In genomic region chr12:1063852-1064251, GRCh38 we compare ENCODE assay signal across 31 cellular contexts.
"Had no signal": no experiment of that assay in that cellular context is flagged by ENCODE, and none has a peak within 500 bp of the region (broad histone marks: within the 10 kb centered on the region; RNA-seq: fewer than 3 reads in every experiment).

No MANE protein-coding gene starts in this region.

- H3K9me3 ChIP-seq: ovary, testis had no signal

- H3K4me3 ChIP-seq: neural progenitor cell, ovary, psoas muscle, skin epidermis, smooth muscle cell, spleen, suprapubic skin, testis, tibial artery, transverse colon, upper lobe of right lung, uterus had no signal

- H2AFZ ChIP-seq: neural progenitor cell, parathyroid adenoma had no signal

- H3K4me1 ChIP-seq: neural progenitor cell, parathyroid adenoma, spleen, suprapubic skin, testis, transverse colon, upper lobe of right lung, uterus had no signal

- H3K27ac Mint-ChIP-seq: natural killer cell; nephron; neural progenitor cell; progenitor cell of endocrine pancreas; stimulated activated memory B cell treated with anti-CD40 and anti-IgM and Interleukin-4, amounts not matched to agents 10 μg/mL and 1 μg/mL and 100 μg/mL, for 72 hours; stimulated activated naive CD8-positive, alpha-beta T cell treated with anti-CD3 and anti-CD28 coated beads, Interleukin-15, amount 100 ng/mL, for 72 hours; type B pancreatic cell had no signal

- H3K27ac ChIP-seq: neural progenitor cell, ovary, parathyroid adenoma, psoas muscle, skin epidermis, spleen, suprapubic skin, testis, tibial artery, transverse colon, upper lobe of right lung, uterus had no signal

- DNase-seq: natural killer cell; occipital lobe; ovary; posterior cingulate gyrus; psoas muscle; right cardiac atrium; spleen; stimulated activated CD4-positive, alpha-beta T cell treated with anti-CD3 and anti-CD28 coated beads, Interleukin-12 subunit alpha, Interleukin-12 subunit beta, amount 100 ng/mL, for 4 hours; stimulated activated CD4-positive, alpha-beta T cell treated with anti-CD3 and anti-CD28 coated beads, Interleukin-1b, Interleukin-23, amount 100 ng/mL, for 48 hours; stimulated activated CD4-positive, alpha-beta T cell treated with anti-CD3 and anti-CD28 coated beads, Interleukin-4, amount 100 ng/mL, for 1 hour; stimulated activated CD4-positive, alpha-beta T cell treated with anti-CD3 and anti-CD28 coated beads, Interleukin-4, amount 100 ng/mL, for 4 hours; stimulated activated CD8-positive, alpha-beta memory T cell treated with anti-CD3 and anti-CD28 coated beads, Interleukin-4, amount 100 ng/mL, for 48 hours; stimulated activated naive CD4-positive, alpha-beta T cell; stimulated activated naive CD8-positive, alpha-beta T cell treated with anti-CD3 and anti-CD28 coated beads, Interleukin-15, amount 100 ng/mL, for 72 hours; stimulated activated naive CD8-positive, alpha-beta T cell treated with anti-CD3 and anti-CD28 coated beads, Interleukin-15, Interleukin-2, amounts not matched to agents 100 U/mL and 50 U/mL, for 24 hours; substantia nigra; testis; tibial artery; transverse colon; upper lobe of right lung; uterus had no signal

- ATAC-seq: natural killer cell; psoas muscle; right cardiac atrium; sciatic nerve; stimulated activated memory B cell treated with anti-CD40 and anti-IgM and Interleukin-4, amounts not matched to agents 10 μg/mL and 1 μg/mL and 100 μg/mL, for 72 hours; stimulated activated naive CD8-positive, alpha-beta T cell treated with anti-CD3 and anti-CD28 coated beads, Interleukin-15, amount 100 ng/mL, for 72 hours; stimulated activated naive CD8-positive, alpha-beta T cell treated with anti-CD3 and anti-CD28 coated beads, Interleukin-15, Interleukin-2, amounts not matched to agents 100 U/mL and 50 U/mL, for 24 hours; upper lobe of right lung had no signal

- H3K9ac ChIP-seq: neural progenitor cell, parathyroid adenoma had no signal

- H3K4me3 Mint-ChIP-seq: natural killer cell; nephron; neural progenitor cell; stimulated activated memory B cell treated with anti-CD40 and anti-IgM and Interleukin-4, amounts not matched to agents 10 μg/mL and 1 μg/mL and 100 μg/mL, for 72 hours; stimulated activated naive CD8-positive, alpha-beta T cell treated with anti-CD3 and anti-CD28 coated beads, Interleukin-15, amount 100 ng/mL, for 72 hours; type B pancreatic cell had no signal

- H3K4me1 Mint-ChIP-seq: nephron, neural progenitor cell had no signal

- H3K27me3 Mint-ChIP-seq: progenitor cell of endocrine pancreas; stimulated activated memory B cell treated with anti-CD40 and anti-IgM and Interleukin-4, amounts not matched to agents 10 μg/mL and 1 μg/mL and 100 μg/mL, for 72 hours; stimulated activated naive CD8-positive, alpha-beta T cell treated with anti-CD3 and anti-CD28 coated beads, Interleukin-15, amount 100 ng/mL, for 72 hours; type B pancreatic cell had no signal

- H3K36me3 ChIP-seq: neural progenitor cell, ovary, suprapubic skin, upper lobe of right lung, uterus had no signal

- H3K27me3 ChIP-seq: neural progenitor cell, ovary, spleen, suprapubic skin, testis, tibial artery, transverse colon, upper lobe of right lung, uterus had no signal

- H3K4me2 ChIP-seq: neural progenitor cell, smooth muscle cell had no signal
